Comparison of ENCODE assay signal across 1 cellular context in genomic region chr2:177392373-177393246, GRCh38.
TF ChIP-seq lines count a peak whose summit lies in the region.

Gene AGPS, plus strand, starts transcription at chr2:177392773. Its CDS starts 17 bp downstream, at chr2:177392790.

TF ChIP-seq in K562, 482 proteins besides CTCF, POLR2A, EP300 and RAD21 (continued from another document and continues in another):
- TF ChIP-seq MGA (IDR thresholded peaks at IDR 0.05) (peak; percentile 99), HINFP (tag; conservative IDR thresholded peaks at IDR 0.05; ENCODE audit: low read depth) (peak; percentile 15; the same call in 1 of the 2 replicates), CLOCK (CRISPR knock-in tag; IDR thresholded peaks at IDR 0.05; ENCODE audit: borderline replicate concordance) (no peak), STAT5A (IDR thresholded peaks at IDR 0.05; ENCODE audit: borderline replicate concordance, low read length) (no peak), CBFB (CRISPR knock-in tag; IDR thresholded peaks at IDR 0.05) (peak; percentile 83; the same call in 1 of the 2 replicates), ZSCAN29 (IDR thresholded peaks at IDR 0.05) (no peak), CTCFL (IDR thresholded peaks at IDR 0.05; ENCODE audit: borderline replicate concordance, insufficient read depth, low read depth, low read length, poor library complexity, severe bottlenecking) (peak; percentile 78), ETV6 (IDR thresholded peaks at IDR 0.05; ENCODE audit: borderline replicate concordance in 1 of 2, low read depth in 2 of 2, low read length in 1 of 2) (no peak; a peak in 1 of 4 replicates), ETV6 (CRISPR knock-in tag; IDR thresholded peaks at IDR 0.05; ENCODE audit: borderline replicate concordance) (0 out of 2 replicates have a peak, but pooled peaks have one; percentile 28), ZBTB43 (CRISPR knock-in tag; IDR thresholded peaks at IDR 0.05) (peak; percentile 92; the same call in 1 of the 2 replicates), ZNF449 (CRISPR knock-in tag; IDR thresholded peaks at IDR 0.05) (peak; percentile 84), SRSF1 (IDR thresholded peaks at IDR 0.05; ENCODE audit: low read depth, low read length) (0 out of 2 replicates have a peak, but pooled peaks have one; percentile 81), ZNF584 (CRISPR knock-in tag; IDR thresholded peaks at IDR 0.05; ENCODE audit: low read depth) (no peak; the same call in 1 of the 2 replicates), HDAC2 (IDR thresholded peaks at IDR 0.05) (peak; percentile 16; the same call in 1 of the 2 replicates), HDAC1 (IDR thresholded peaks at IDR 0.05) (peak in 1 of 2 experiments; percentile 85; a peak in 2 of 4 replicates), ZMIZ1 (IDR thresholded peaks at IDR 0.05; ENCODE audit: low read depth in 2 of 2, low read length in 2 of 2) (peak in 1 of 2 experiments; percentile 47; a peak in 1 of 4 replicates), GTF2A2 (tag; IDR thresholded peaks at IDR 0.05) (peak; percentile 53)
